Comparison of ENCODE assay signal across 27 cellular contexts in the genomic region with DNA sequence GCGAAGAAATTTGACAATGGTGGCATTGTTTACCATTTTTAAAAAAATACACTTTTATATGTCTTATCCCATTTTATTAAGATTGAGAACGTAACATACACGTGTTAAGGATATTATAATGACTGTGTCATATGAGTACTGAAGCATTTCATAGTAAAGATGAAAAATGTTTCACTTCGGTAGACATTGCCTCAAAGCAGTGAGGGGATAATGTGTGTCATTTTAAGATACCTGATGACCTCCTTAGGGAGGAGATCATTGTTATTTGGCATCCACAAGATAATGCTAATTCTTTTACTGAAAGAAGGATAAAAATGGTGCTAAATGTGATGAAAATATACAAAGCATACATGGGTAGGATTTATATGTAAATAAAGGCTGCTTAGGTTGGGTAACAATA.
DNase-seq lines count a peak whose midpoint lies in the region; TF ChIP-seq lines count a peak whose summit lies in the region.
"Had no signal": no experiment of that assay in that cellular context is flagged by ENCODE, and none has a peak within 500 bp of the region (broad histone marks: within the 10 kb centered on the region; RNA-seq: fewer than 3 reads in every experiment).

No MANE protein-coding gene starts in this region.

- peaks cover 8% of the 10 kb centered on the region for H3F3A ChIP-seq in PC-9 (ENCODE audit: insufficient read depth, low read depth)
- H3F3A ChIP-seq in neural cell (ENCODE audit: insufficient read depth, low read length, poor library complexity, severe bottlenecking), result no peaks in the 10 kb centered on the region

- TF ChIP-seq RAD21 in neural cell (conservative IDR thresholded peaks at IDR 0.05), result no peak

- H2BK15ac ChIP-seq in mesenchymal stem cell (ENCODE audit: low read depth, poor library complexity, severe bottlenecking), result no peak overlapping the region

- H3K36me3 ChIP-seq in PC-9 (ENCODE audit: low read depth) (peaks cover 3% of the 10 kb centered on the region; the same call in 1 of the 2 replicates), neural cell (ENCODE audit: insufficient read depth, low read length) (no peaks in the 10 kb centered on the region), mesenchymal stem cell (ENCODE audit: control insufficient read depth in 1 of 2, insufficient read depth in 2 of 2, low read depth in 1 of 2, low read length in 2 of 2) (peaks cover 8 to 12% of the 10 kb centered on the region in 2 experiments), sigmoid colon (no peaks in the 10 kb centered on the region)
- H3K36me3 ChIP-seq: BLaER1 had no signal

- H3K79me2 ChIP-seq in PC-9 (ENCODE audit: low read depth) (no peaks in the 10 kb centered on the region), neural cell (replicated peaks; ENCODE audit: insufficient read depth, low read length) (no peaks in the 10 kb centered on the region)

- POLR2A ChIA-PET in PC-9 (lab: Charles Lee; ENCODE audit: unreplicated experiment), result no interaction called here

- H3K9ac ChIP-seq in neural cell (ENCODE audit: low read length) (no peak overlapping the region), mesenchymal stem cell (ENCODE audit: low read length) (no peak overlapping the region)
- H3K9ac ChIP-seq: BLaER1; BLaER1 treated with 17β-estradiol and CSF1 and Interleukin-3, amounts not matched to agents 10 nM and 100 nM had no signal

- H3K9me2 ChIP-seq in PC-9 (ENCODE audit: insufficient read depth) (no peaks in the 10 kb centered on the region), neural cell (ENCODE audit: insufficient read depth, low read length) (no peaks in the 10 kb centered on the region)

- no peak overlapping the region for H4K91ac ChIP-seq in mesenchymal stem cell (ENCODE audit: low read length)

- H2AFZ ChIP-seq in PC-9 (no peak overlapping the region), neural cell (ENCODE audit: low read depth, low read length) (no peak overlapping the region), mesenchymal stem cell (ENCODE audit: low read depth, low read length) (no peak overlapping the region)

- TF ChIP-seq EP300 in neural cell (conservative IDR thresholded peaks at IDR 0.05; ENCODE audit: poor library complexity, severe bottlenecking) (peak; percentile 56), sigmoid colon (IDR thresholded peaks at IDR 0.05) (no peak)

- H2BK120ac ChIP-seq in mesenchymal stem cell (ENCODE audit: low read depth, low read length), result no peak overlapping the region

- H3K9me3 ChIP-seq in PC-9 (ENCODE audit: insufficient read depth, low read depth) (no peaks in the 10 kb centered on the region), neural cell (ENCODE audit: low read length) (no peaks in the 10 kb centered on the region), mesenchymal stem cell (ENCODE audit: control insufficient read depth, low read length) (no peaks in the 10 kb centered on the region), sigmoid colon (no peaks in the 10 kb centered on the region)
- H3K9me3 ChIP-seq: A549, BE2C, BLaER1, Caco-2 had no signal

- H4K20me1 ChIP-seq in PC-9 (ENCODE audit: insufficient read depth) (no peaks in the 10 kb centered on the region), neural cell (ENCODE audit: insufficient read depth) (no peaks in the 10 kb centered on the region)
- H4K20me1 ChIP-seq: BLaER1; BLaER1 treated with 17β-estradiol and CSF1 and Interleukin-3, amounts not matched to agents 10 nM and 100 nM had no signal

- H3K27me3 ChIP-seq in PC-9 (ENCODE audit: insufficient read depth, low read depth) (no peaks in the 10 kb centered on the region), neural cell (ENCODE audit: insufficient read depth, low read depth, low read length) (no peaks in the 10 kb centered on the region), mesenchymal stem cell (ENCODE audit: control insufficient read depth in 1 of 2, insufficient read depth in 1 of 2, low read length in 2 of 2) (no peaks in the 10 kb centered on the region), sigmoid colon (no peaks in the 10 kb centered on the region)
- H3K27me3 ChIP-seq: BE2C; BLaER1; BLaER1 treated with 17β-estradiol and CSF1 and Interleukin-3, amounts not matched to agents 10 nM and 100 nM had no signal

- no TSS peak for BruUV-seq in PC-9 (replicated peaks; lab: Mats Ljungman, UMichigan)

- CTCF ChIA-PET in PC-9 (lab: Charles Lee), result no interaction called here

- H2AK5ac ChIP-seq in mesenchymal stem cell (ENCODE audit: low read length, severe bottlenecking), result no peak overlapping the region

- TF ChIP-seq CTCF in PC-9 (conservative IDR thresholded peaks at IDR 0.05) (no peak), neural cell (IDR thresholded peaks at IDR 0.05; ENCODE audit: poor library complexity, severe bottlenecking) (no peak), sigmoid colon (IDR thresholded peaks at IDR 0.05) (no peak)

- H3K4ac ChIP-seq in mesenchymal stem cell (ENCODE audit: low read depth in 1 of 2, low read length in 2 of 2), result no peak overlapping the region

- intact Hi-C loops in PC-9 (cut with micrococcal nuclease; ENCODE audit: unreplicated experiment) (no loop called here), sigmoid colon (cut with DNase I) (no loop called here)

- TF ChIP-seq POLR2A in sigmoid colon (IDR thresholded peaks at IDR 0.05), result no peak

- H3K27ac ChIP-seq in PC-9 (peak overlapping the region; percentile 71), neural cell (ENCODE audit: low read length) (no peak overlapping the region), mesenchymal stem cell (ENCODE audit: low read length, poor library complexity, severe bottlenecking) (no peak overlapping the region), sigmoid colon (no peak overlapping the region)
- H3K27ac ChIP-seq: 22Rv1; A549; BLaER1; BLaER1 treated with 17β-estradiol and CSF1 and Interleukin-3, amounts not matched to agents 10 nM and 100 nM; C4-2B had no signal

- no peak overlapping the region for H4K8ac ChIP-seq in mesenchymal stem cell (ENCODE audit: low read length)

- no peak overlapping the region for H3K14ac ChIP-seq in mesenchymal stem cell (ENCODE audit: low read length in 2 of 2)

- 87% methylated on average over 3 of the region's 4 CpGs for WGBS in mesenchymal stem cell
- 69 to 86% methylated on average over 4 of the region's 4 CpGs for WGBS in sigmoid colon, 2 donors

- peaks cover 17% of the 10 kb centered on the region for H3K4me1 ChIP-seq in PC-9 (replicated peaks; ENCODE audit: insufficient read depth)
- peaks cover 4% of the 10 kb centered on the region for H3K4me1 ChIP-seq in mesenchymal stem cell (ENCODE audit: control insufficient read depth, insufficient read depth, low read depth, low read length)
- peaks cover 0 to 12% (median 9%) of the 10 kb centered on the region in 4 donors for H3K4me1 ChIP-seq in sigmoid colon
- H3K4me1 ChIP-seq: BE2C; BLaER1; BLaER1 treated with 17β-estradiol and CSF1 and Interleukin-3, amounts not matched to agents 10 nM and 100 nM had no signal

- no peak overlapping the region for H3K23ac ChIP-seq in mesenchymal stem cell (ENCODE audit: low read length in 2 of 2)

- H3K79me1 ChIP-seq in mesenchymal stem cell (replicated peaks; ENCODE audit: low read length, poor library complexity, severe bottlenecking), result peaks cover 7% of the 10 kb centered on the region

- H2BK5ac ChIP-seq in mesenchymal stem cell (ENCODE audit: low read depth, low read length, poor library complexity, severe bottlenecking), result no peak overlapping the region

- DNase-seq in PC-9 (no peak), mesenchymal stem cell (no peak), sigmoid colon (no peak)
- DNase-seq: 8988T; ACHN; AML-193; BE2C; C1 segment of cervical spinal cord; Caco-2; CD4-positive, alpha-beta memory T cell; CD4-positive, alpha-beta T cell; CD4-positive, CD25-positive, alpha-beta regulatory T cell; CD8-positive, alpha-beta memory T cell; CD8-positive, alpha-beta T cell; COR-L47; DMS 273 treated with DMSO at 0.1 percent for 48 hours; DMS153; DMS79; DMS79 treated with DMSO at 0.1 percent for 48 hours; DND-41; EL had no signal

- H3K18ac ChIP-seq in mesenchymal stem cell (ENCODE audit: low read depth in 1 of 2, low read length in 2 of 2), result no peak overlapping the region

- no peak overlapping the region for H3K4me3 ChIP-seq in PC-9
- no peak overlapping the region for H3K4me3 ChIP-seq in neural cell (ENCODE audit: low read length)
- no peak overlapping the region for H3K4me3 ChIP-seq in mesenchymal stem cell (ENCODE audit: insufficient read depth in 1 of 2, low read depth in 1 of 2, low read length in 2 of 2)
- H3K4me3 ChIP-seq in sigmoid colon, result no peak overlapping the region
- H3K4me3 ChIP-seq: A549; BLaER1; BLaER1 treated with 17β-estradiol and CSF1 and Interleukin-3, amounts not matched to agents 10 nM and 100 nM had no signal

- H3K4me2 ChIP-seq in PC-9, result peak overlapping the region; percentile 46; the same call in 1 of the 2 replicates
- no peak overlapping the region for H3K4me2 ChIP-seq in neural cell (ENCODE audit: low read length)
- no peak overlapping the region for H3K4me2 ChIP-seq in mesenchymal stem cell (ENCODE audit: low read length, poor library complexity, severe bottlenecking)
- H3K4me2 ChIP-seq: A549; BLaER1; BLaER1 treated with 17β-estradiol and CSF1 and Interleukin-3, amounts not matched to agents 10 nM and 100 nM had no signal

- H2BK12ac ChIP-seq in mesenchymal stem cell (ENCODE audit: low read length in 2 of 2), result no peak overlapping the region

TF ChIP-seq in neural cell, 6 proteins besides CTCF, POLR2A, EP300 and RAD21 (continues in another document):
- TF ChIP-seq MXI1 (conservative IDR thresholded peaks at IDR 0.05; ENCODE audit: poor library complexity, severe bottlenecking), result no peak
- TF ChIP-seq, protein P1, sequence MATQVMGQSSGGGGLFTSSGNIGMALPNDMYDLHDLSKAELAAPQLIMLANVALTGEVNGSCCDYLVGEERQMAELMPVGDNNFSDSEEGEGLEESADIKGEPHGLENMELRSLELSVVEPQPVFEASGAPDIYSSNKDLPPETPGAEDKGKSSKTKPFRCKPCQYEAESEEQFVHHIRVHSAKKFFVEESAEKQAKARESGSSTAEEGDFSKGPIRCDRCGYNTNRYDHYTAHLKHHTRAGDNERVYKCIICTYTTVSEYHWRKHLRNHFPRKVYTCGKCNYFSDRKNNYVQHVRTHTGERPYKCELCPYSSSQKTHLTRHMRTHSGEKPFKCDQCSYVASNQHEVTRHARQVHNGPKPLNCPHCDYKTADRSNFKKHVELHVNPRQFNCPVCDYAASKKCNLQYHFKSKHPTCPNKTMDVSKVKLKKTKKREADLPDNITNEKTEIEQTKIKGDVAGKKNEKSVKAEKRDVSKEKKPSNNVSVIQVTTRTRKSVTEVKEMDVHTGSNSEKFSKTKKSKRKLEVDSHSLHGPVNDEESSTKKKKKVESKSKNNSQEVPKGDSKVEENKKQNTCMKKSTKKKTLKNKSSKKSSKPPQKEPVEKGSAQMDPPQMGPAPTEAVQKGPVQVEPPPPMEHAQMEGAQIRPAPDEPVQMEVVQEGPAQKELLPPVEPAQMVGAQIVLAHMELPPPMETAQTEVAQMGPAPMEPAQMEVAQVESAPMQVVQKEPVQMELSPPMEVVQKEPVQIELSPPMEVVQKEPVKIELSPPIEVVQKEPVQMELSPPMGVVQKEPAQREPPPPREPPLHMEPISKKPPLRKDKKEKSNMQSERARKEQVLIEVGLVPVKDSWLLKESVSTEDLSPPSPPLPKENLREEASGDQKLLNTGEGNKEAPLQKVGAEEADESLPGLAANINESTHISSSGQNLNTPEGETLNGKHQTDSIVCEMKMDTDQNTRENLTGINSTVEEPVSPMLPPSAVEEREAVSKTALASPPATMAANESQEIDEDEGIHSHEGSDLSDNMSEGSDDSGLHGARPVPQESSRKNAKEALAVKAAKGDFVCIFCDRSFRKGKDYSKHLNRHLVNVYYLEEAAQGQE (IDR thresholded peaks at IDR 0.05; ENCODE audit: borderline replicate concordance), result no peak
